31 cellular contexts compared by ENCODE assay signal in the genomic region with DNA sequence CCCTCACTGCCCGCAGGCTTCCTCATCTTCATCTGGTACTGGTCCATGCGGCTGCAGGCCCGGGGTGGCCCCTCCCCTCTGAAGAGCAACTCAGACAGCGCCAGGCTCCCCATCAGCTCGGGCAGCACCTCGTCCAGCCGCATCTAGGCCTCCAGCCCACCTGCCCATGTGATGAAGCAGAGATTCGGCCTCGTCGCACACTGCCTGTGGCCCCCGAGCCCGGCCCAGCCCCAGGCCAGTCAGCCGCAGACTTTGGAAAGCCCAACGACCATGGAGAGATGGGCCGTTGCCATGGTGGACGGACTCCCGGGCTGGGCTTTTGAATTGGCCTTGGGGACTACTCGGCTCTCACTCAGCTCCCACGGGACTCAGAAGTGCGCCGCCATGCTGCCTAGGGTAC. TPM values are rescaled to one million over a fixed set of nuclear protein-coding genes. Genes with fewer than 3 reads are reported as not detected.
"Had no signal": no experiment of that assay in that cellular context is flagged by ENCODE, and none has a peak within 500 bp of the region (broad histone marks: within the 10 kb centered on the region; RNA-seq: fewer than 3 reads in every experiment).

No MANE protein-coding gene starts in this region.

- H3K27me3 ChIP-seq: colonic mucosa, foreskin keratinocyte, heart left ventricle, hepatocyte, pancreas, sigmoid colon, tibial nerve, upper lobe of left lung, uterus had no signal

- ATAC-seq: foreskin keratinocyte; gastroesophageal sphincter; heart left ventricle; left colon; pancreas; stimulated activated naive B cell treated with anti-CD40 and anti-IgM and Interleukin-4, amounts not matched to agents 10 μg/mL and 1 μg/mL and 100 μg/mL, for 72 hours had no signal

- H3K9me3 ChIP-seq: colonic mucosa, esophagus muscularis mucosa, gastroesophageal sphincter, heart left ventricle, pancreas, sigmoid colon, thoracic aorta, tibial nerve, upper lobe of left lung, uterus had no signal

- H3K4me1 ChIP-seq: colonic mucosa, foreskin keratinocyte, gastroesophageal sphincter, pancreas, sigmoid colon, tibial nerve, uterus had no signal

- H3K79me2 ChIP-seq: hepatocyte had no signal

- H3K4me2 ChIP-seq: hepatocyte had no signal

- H3K4me1 Mint-ChIP-seq: memory B cell; nephron; stimulated activated naive B cell treated with anti-CD40 and anti-IgM and Interleukin-4, amounts not matched to agents 10 μg/mL and 1 μg/mL and 100 μg/mL, for 72 hours had no signal

- H3K4me3 Mint-ChIP-seq: dendritic cell treated with granulocyte-macrophage colony-stimulating factor and Interleukin-4, amounts not matched to agents 40 ng/mL and 50 ng/mL, for 4 days; memory B cell; nephron; stimulated activated naive B cell treated with anti-CD40 and anti-IgM and Interleukin-4, amounts not matched to agents 10 μg/mL and 1 μg/mL and 100 μg/mL, for 72 hours; stimulated activated naive CD8-positive, alpha-beta T cell treated with anti-CD3 and anti-CD28 coated beads, Interleukin-15, Interleukin-2, amounts not matched to agents 100 ng/mL and 50 ng/mL, for 24 hours had no signal

- H3K9me3 Mint-ChIP-seq: dendritic cell treated with granulocyte-macrophage colony-stimulating factor and Interleukin-4, amounts not matched to agents 40 ng/mL and 50 ng/mL, for 4 days; memory B cell; nephron; stimulated activated naive B cell treated with anti-CD40 and anti-IgM and Interleukin-4, amounts not matched to agents 10 μg/mL and 1 μg/mL and 100 μg/mL, for 72 hours; stimulated activated naive CD8-positive, alpha-beta T cell treated with anti-CD3 and anti-CD28 coated beads, Interleukin-15, Interleukin-2, amounts not matched to agents 100 ng/mL and 50 ng/mL, for 24 hours had no signal

- FAIRE-seq: endothelial cell of umbilical vein, islet of Langerhans, pancreas had no signal

- DNase-seq: central memory CD4-positive, alpha-beta T cell; colonic mucosa; effector memory CD4-positive, alpha-beta T cell; foreskin keratinocyte; heart left ventricle; kidney glomerular epithelial cell; left colon; occipital lobe; sigmoid colon; stimulated activated CD4-positive, alpha-beta T cell treated with anti-CD3 and anti-CD28 coated beads, Interleukin-4, amount 100 ng/mL, for 4 hours; stimulated activated naive B cell treated with anti-CD40 and anti-IgM and Interleukin-4, amounts not matched to agents 10 μg/mL and 1 μg/mL and 100 μg/mL, for 72 hours; uterus had no signal

- H3K27ac Mint-ChIP-seq: dendritic cell treated with granulocyte-macrophage colony-stimulating factor and Interleukin-4, amounts not matched to agents 40 ng/mL and 50 ng/mL, for 4 days; memory B cell; nephron; stimulated activated naive B cell treated with anti-CD40 and anti-IgM and Interleukin-4, amounts not matched to agents 10 μg/mL and 1 μg/mL and 100 μg/mL, for 72 hours; stimulated activated naive CD8-positive, alpha-beta T cell treated with anti-CD3 and anti-CD28 coated beads, Interleukin-15, Interleukin-2, amounts not matched to agents 100 ng/mL and 50 ng/mL, for 24 hours had no signal

- H3K27ac ChIP-seq: colonic mucosa, esophagus muscularis mucosa, foreskin keratinocyte, gastroesophageal sphincter, hepatocyte, pancreas, sigmoid colon, thoracic aorta, tibial nerve, upper lobe of left lung, uterus had no signal

- H3K36me3 Mint-ChIP-seq: memory B cell; stimulated activated naive B cell treated with anti-CD40 and anti-IgM and Interleukin-4, amounts not matched to agents 10 μg/mL and 1 μg/mL and 100 μg/mL, for 72 hours had no signal

- H2AFZ ChIP-seq: hepatocyte had no signal

- H3K4me3 ChIP-seq: colonic mucosa, esophagus muscularis mucosa, gastroesophageal sphincter, heart left ventricle, hepatocyte, lung, pancreas, sigmoid colon, thoracic aorta, tibial nerve, upper lobe of left lung, uterus had no signal

- H3K36me3 ChIP-seq: colonic mucosa, sigmoid colon, thoracic aorta, uterus had no signal

- H3K27me3 Mint-ChIP-seq: stimulated activated naive B cell treated with anti-CD40 and anti-IgM and Interleukin-4, amounts not matched to agents 10 μg/mL and 1 μg/mL and 100 μg/mL, for 72 hours; stimulated activated naive CD8-positive, alpha-beta T cell treated with anti-CD3 and anti-CD28 coated beads, Interleukin-15, Interleukin-2, amounts not matched to agents 100 ng/mL and 50 ng/mL, for 24 hours had no signal

RNA-seq across cellular contexts. Expression of a gene that starts 4.7 kb away (rescaled TPM):
- total RNA-seq: endothelial cell of umbilical vein, fibroblast of lung, foreskin keratinocyte, hepatocyte, pulmonary artery endothelial cell had no signal
- polyA plus RNA-seq: endothelial cell of umbilical vein, fibroblast of lung, foreskin keratinocyte, hepatocyte had no signal

RNA-seq across cellular contexts. Expression of a gene that starts 31.2 kb away (rescaled TPM):
- total RNA-seq: colonic mucosa, epithelial cell of proximal tubule, fibroblast of lung, foreskin keratinocyte, left colon, posterior vena cava, sigmoid colon, skeletal muscle tissue, thoracic aorta had no signal
- polyA plus RNA-seq: fibroblast of lung, foreskin keratinocyte, heart left ventricle, sigmoid colon had no signal
